Comparison of ENCODE assay signal across 22 cellular contexts in genomic region chr14:23423657-23424056, GRCh38. TPM values are rescaled to one million over a fixed set of nuclear protein-coding genes. Genes with fewer than 3 reads are reported as not detected.
DNase-seq lines count a peak whose midpoint lies in the region; ATAC-seq, FAIRE-seq and TF ChIP-seq lines count a peak whose summit lies in the region.
"Had no signal": no experiment of that assay in that cellular context is flagged by ENCODE, and none has a peak within 500 bp of the region (broad histone marks: within the 10 kb centered on the region; RNA-seq: fewer than 3 reads in every experiment).

No MANE protein-coding gene starts in this region.

- H3K4me3 Mint-ChIP-seq in activated naive CD4-positive, alpha-beta T cell treated with anti-CD3 and anti-CD28 coated beads, Interleukin-2, amount 50 U/mL, for 24 hours: no peak overlapping the region
- H3K4me3 Mint-ChIP-seq in activated naive CD4-positive, alpha-beta T cell treated with anti-CD3 and anti-CD28 coated beads for 36 hours: no peak overlapping the region
- no peak overlapping the region for H3K4me3 Mint-ChIP-seq in stimulated activated effector memory CD8-positive, alpha-beta T cell treated with anti-CD3 and anti-CD28 coated beads, Interleukin-12 subunit alpha, Interleukin-12 subunit beta, amount 100 ng/mL, for 72 hours
- H3K4me3 Mint-ChIP-seq: CD14-positive monocyte; CD8-positive, alpha-beta T cell; GM23338 had no signal

- 88% methylated on average over 6 of the region's 6 CpGs for WGBS in right cardiac atrium

- H3K4me1 ChIP-seq in right cardiac atrium (ENCODE audit: control insufficient read depth, insufficient read depth, low read length) (no peaks in the 10 kb centered on the region), kidney (ENCODE audit: control insufficient read depth in 1 of 2, insufficient read depth in 1 of 2, low read depth in 1 of 2, low read length in 2 of 2) (no peaks in the 10 kb centered on the region)
- H3K4me1 ChIP-seq: BLaER1 had no signal

- H3K27ac ChIP-seq in right cardiac atrium (ENCODE audit: low read length) (peak overlapping the region; percentile 51), kidney (ENCODE audit: low read depth in 2 of 2, low read length in 2 of 2) (no peak overlapping the region)
- H3K27ac ChIP-seq: BLaER1, HL-60 had no signal

- TF ChIP-seq CTCF in kidney (IDR thresholded peaks at IDR 0.05; ENCODE audit: borderline replicate concordance, extremely low read depth, insufficient read depth): no peak

- no peaks in the 10 kb centered on the region for H3K9me3 ChIP-seq in right cardiac atrium (ENCODE audit: control insufficient read depth, low read length)
- H3K9me3 ChIP-seq in kidney (ENCODE audit: control insufficient read depth in 1 of 2, low read length in 2 of 2): no peaks in the 10 kb centered on the region

- intact Hi-C loops in activated naive CD4-positive, alpha-beta T cell treated with anti-CD3 and anti-CD28 coated beads for 36 hours (cut with micrococcal nuclease): no loop called here
- intact Hi-C loops in right cardiac atrium (cut with DNase I): no loop called here
- intact Hi-C loops in Right ventricle myocardium superior (cut with DNase I): no loop called here
- intact Hi-C loops in kidney (cut with DNase I): no loop called here

- DNase-seq in activated naive CD4-positive, alpha-beta T cell treated with anti-CD3 and anti-CD28 coated beads for 36 hours: no peak
- no peak for DNase-seq in right cardiac atrium
- no peak for DNase-seq in Right ventricle myocardium superior
- DNase-seq in kidney: peak; percentile 27
- DNase-seq in stimulated activated effector memory CD8-positive, alpha-beta T cell treated with anti-CD3 and anti-CD28 coated beads, Interleukin-12 subunit alpha, Interleukin-12 subunit beta, amount 100 ng/mL, for 72 hours (ENCODE audit: low spot score in 2 of 2): no peak
- DNase-seq in middle frontal gyrus (ENCODE audit: extremely low spot score, low spot score): no peak
- no peak for DNase-seq in NCI-H2029 treated with DMSO at 0.1 percent for 48 hours (lab: John Stamatoyannopoulos, UW)
- DNase-seq: 8988T; Calu3; CD8-positive, alpha-beta T cell; DMS79 treated with DMSO at 0.1 percent for 48 hours; GF-D8; HCEC 1CT had no signal

- H3K9ac ChIP-seq in kidney (ENCODE audit: low read length in 2 of 2): no peak overlapping the region
- H3K9ac ChIP-seq: BLaER1 had no signal

- H3K4me3 ChIP-seq in right cardiac atrium (ENCODE audit: low read length) (no peak overlapping the region), kidney (ENCODE audit: low read length in 2 of 2) (no peak overlapping the region)
- H3K4me3 ChIP-seq: BLaER1, GM23338 had no signal

- H3K9me3 Mint-ChIP-seq in activated naive CD4-positive, alpha-beta T cell treated with anti-CD3 and anti-CD28 coated beads, Interleukin-2, amount 50 U/mL, for 24 hours: no peaks in the 10 kb centered on the region
- no peaks in the 10 kb centered on the region for H3K9me3 Mint-ChIP-seq in activated naive CD4-positive, alpha-beta T cell treated with anti-CD3 and anti-CD28 coated beads for 36 hours
- H3K9me3 Mint-ChIP-seq in stimulated activated effector memory CD8-positive, alpha-beta T cell treated with anti-CD3 and anti-CD28 coated beads, Interleukin-12 subunit alpha, Interleukin-12 subunit beta, amount 100 ng/mL, for 72 hours: no peaks in the 10 kb centered on the region
- H3K9me3 Mint-ChIP-seq: CD14-positive monocyte; CD8-positive, alpha-beta T cell had no signal

- no peaks in the 10 kb centered on the region for H3K36me3 ChIP-seq in kidney (ENCODE audit: control insufficient read depth in 1 of 2, insufficient read depth in 2 of 2, low read length in 2 of 2)
- H3K36me3 ChIP-seq: BLaER1 had no signal

- no peak for FAIRE-seq in kidney (lab: Jason Lieb, UNC)
- FAIRE-seq: H54, HTR-8/SVneo had no signal

- peaks cover 1% of the 10 kb centered on the region for H3K27me3 Mint-ChIP-seq in activated naive CD4-positive, alpha-beta T cell treated with anti-CD3 and anti-CD28 coated beads, Interleukin-2, amount 50 U/mL, for 24 hours
- H3K27me3 Mint-ChIP-seq in activated naive CD4-positive, alpha-beta T cell treated with anti-CD3 and anti-CD28 coated beads for 36 hours (ENCODE audit: low read depth): no peaks in the 10 kb centered on the region

- no peaks in the 10 kb centered on the region for H3K36me3 Mint-ChIP-seq in activated naive CD4-positive, alpha-beta T cell treated with anti-CD3 and anti-CD28 coated beads, Interleukin-2, amount 50 U/mL, for 24 hours
- no peaks in the 10 kb centered on the region for H3K36me3 Mint-ChIP-seq in activated naive CD4-positive, alpha-beta T cell treated with anti-CD3 and anti-CD28 coated beads for 36 hours (ENCODE audit: low read depth)
- no peaks in the 10 kb centered on the region for H3K36me3 Mint-ChIP-seq in stimulated activated effector memory CD8-positive, alpha-beta T cell treated with anti-CD3 and anti-CD28 coated beads, Interleukin-12 subunit alpha, Interleukin-12 subunit beta, amount 100 ng/mL, for 72 hours
- H3K36me3 Mint-ChIP-seq: CD14-positive monocyte; CD8-positive, alpha-beta T cell had no signal

- no peaks in the 10 kb centered on the region for H3K4me1 Mint-ChIP-seq in activated naive CD4-positive, alpha-beta T cell treated with anti-CD3 and anti-CD28 coated beads, Interleukin-2, amount 50 U/mL, for 24 hours
- H3K4me1 Mint-ChIP-seq in activated naive CD4-positive, alpha-beta T cell treated with anti-CD3 and anti-CD28 coated beads for 36 hours (ENCODE audit: low read depth): no peaks in the 10 kb centered on the region
- peaks cover 7% of the 10 kb centered on the region for H3K4me1 Mint-ChIP-seq in stimulated activated effector memory CD8-positive, alpha-beta T cell treated with anti-CD3 and anti-CD28 coated beads, Interleukin-12 subunit alpha, Interleukin-12 subunit beta, amount 100 ng/mL, for 72 hours
- H3K4me1 Mint-ChIP-seq: CD14-positive monocyte, GM23338 had no signal

- H3K27me3 ChIP-seq in right cardiac atrium (ENCODE audit: control insufficient read depth, insufficient read depth): no peaks in the 10 kb centered on the region
- H3K27me3 ChIP-seq: BLaER1 had no signal

- ATAC-seq in right cardiac atrium: no peak
- ATAC-seq in Right ventricle myocardium superior (ENCODE audit: poor library complexity): no peak
- no peak for ATAC-seq in stimulated activated effector memory CD8-positive, alpha-beta T cell treated with anti-CD3 and anti-CD28 coated beads, Interleukin-12 subunit alpha, Interleukin-12 subunit beta, amount 100 ng/mL, for 72 hours
- ATAC-seq: CD8-positive, alpha-beta T cell; GM23338 had no signal

- H3K27ac Mint-ChIP-seq in activated naive CD4-positive, alpha-beta T cell treated with anti-CD3 and anti-CD28 coated beads, Interleukin-2, amount 50 U/mL, for 24 hours: peak overlapping the region; percentile 33
- no peak overlapping the region for H3K27ac Mint-ChIP-seq in activated naive CD4-positive, alpha-beta T cell treated with anti-CD3 and anti-CD28 coated beads for 36 hours
- H3K27ac Mint-ChIP-seq in stimulated activated effector memory CD8-positive, alpha-beta T cell treated with anti-CD3 and anti-CD28 coated beads, Interleukin-12 subunit alpha, Interleukin-12 subunit beta, amount 100 ng/mL, for 72 hours: peak overlapping the region; percentile 89
- H3K27ac Mint-ChIP-seq: CD8-positive, alpha-beta T cell; GM23338 had no signal

- CTCF ChIA-PET in activated naive CD4-positive, alpha-beta T cell treated with anti-CD3 and anti-CD28 coated beads for 36 hours (lab: Charles Lee): interaction anchor here (1.2 to 1.5 kb wide), 2 partner anchors 11 to 44 kb away, joined by 3 read pairs; no protein-coding TSS in a partner anchor

RNA-seq across cellular contexts. Expression of gene MYH7, which starts 11.8 kb away (rescaled TPM):
- not detected for total RNA-seq in activated naive CD4-positive, alpha-beta T cell treated with anti-CD3 and anti-CD28 coated beads for 36 hours
- 1,000 to 10,000 TPM in 1 of 4 donors, 100 to 1,000 TPM in 3; 461 to 2,251 (median 602) TPM for total RNA-seq in right cardiac atrium
- polyA plus RNA-seq in right cardiac atrium: 1,734 TPM
- 11,793 TPM for total RNA-seq in Right ventricle myocardium superior
- 0.06 TPM for total RNA-seq in kidney
- 1.6 TPM for polyA plus RNA-seq in kidney (ENCODE audit: insufficient read depth, low read depth, low replicate concordance)
- total RNA-seq: A673; Calu3; CD8-positive, alpha-beta T cell; GM23338 had no signal
- polyA plus RNA-seq: AG04450, CD14-positive monocyte, GM23338 had no signal

RNA-seq across cellular contexts. Expression of gene MYH6, which starts 15.6 kb away (rescaled TPM):
- not detected for total RNA-seq in activated naive CD4-positive, alpha-beta T cell treated with anti-CD3 and anti-CD28 coated beads for 36 hours
- over 10,000 TPM; 12,862 to 15,773 (median 14,347) TPM for total RNA-seq in right cardiac atrium
- polyA plus RNA-seq in right cardiac atrium: 11,120 TPM
- 4,934 TPM for total RNA-seq in Right ventricle myocardium superior
- 0.03 TPM for total RNA-seq in kidney
- 0.13 TPM for polyA plus RNA-seq in kidney (ENCODE audit: insufficient read depth, low read depth, low replicate concordance)
- total RNA-seq: A673; Calu3; CD8-positive, alpha-beta T cell had no signal
- polyA plus RNA-seq: AG04450, CD14-positive monocyte had no signal

RNA-seq across cellular contexts. Expression of gene NGDN, which starts 45.8 kb away (rescaled TPM):
- 10 to 100 TPM; 38.9 to 40.8 TPM for total RNA-seq in activated naive CD4-positive, alpha-beta T cell treated with anti-CD3 and anti-CD28 coated beads for 36 hours
- total RNA-seq in right cardiac atrium (10 to 100 TPM; 19.3 to 23.4 (median 21.8) TPM), Right ventricle myocardium superior (17.0 TPM), kidney (35.6 TPM)
- polyA plus RNA-seq in right cardiac atrium (26.8 TPM), kidney (ENCODE audit: insufficient read depth, low read depth, low replicate concordance) (37.6 TPM)

RNA-seq across cellular contexts. Expression of gene CMTM5, which starts 46.8 kb away (rescaled TPM):
- not detected for total RNA-seq in activated naive CD4-positive, alpha-beta T cell treated with anti-CD3 and anti-CD28 coated beads for 36 hours
- total RNA-seq in right cardiac atrium: 1 to 10 TPM in 3 of 4 donors, under 1 TPM in 1; 0.36 to 1.4 (median 1.2) TPM
- 13.9 TPM for polyA plus RNA-seq in right cardiac atrium
- 0.27 TPM for total RNA-seq in Right ventricle myocardium superior
- 0.54 TPM for total RNA-seq in kidney
- polyA plus RNA-seq in kidney (ENCODE audit: insufficient read depth, low read depth, low replicate concordance): 1.1 TPM
- total RNA-seq: A673; Calu3; CD8-positive, alpha-beta T cell had no signal
- polyA plus RNA-seq: GM23338 had no signal

RNA-seq across cellular contexts. Expression of gene IL25, which starts 51.0 kb away (rescaled TPM):
- total RNA-seq in activated naive CD4-positive, alpha-beta T cell treated with anti-CD3 and anti-CD28 coated beads for 36 hours: not detected
- total RNA-seq in right cardiac atrium (not detected), Right ventricle myocardium superior (not detected), kidney (not detected)
- polyA plus RNA-seq in right cardiac atrium (0.09 TPM), kidney (ENCODE audit: insufficient read depth, low read depth, low replicate concordance) (not detected)
- total RNA-seq: A673; Calu3; CD8-positive, alpha-beta T cell; GM23338 had no signal
- polyA plus RNA-seq: AG04450, CD14-positive monocyte, GM23338 had no signal

Comparison
In these comparisons a context has a peak if more than half of its experiments do, and no peak if none do; other contexts are left out.
1. RNA of gene MYH7, which starts 11.8 kb away (total RNA-seq): 11,793 TPM in Right ventricle myocardium superior (single experiment) and 461 to 2,251 TPM in right cardiac atrium; 0.06 TPM in kidney (single experiment) and not detected in activated naive CD4-positive, alpha-beta T cell treated with anti-CD3 and anti-CD28 coated beads for 36 hours; every median in the first group is over 100 times any median in the second.
2. RNA of gene MYH6, which starts 15.6 kb away (total RNA-seq): 12,862 to 15,773 TPM in right cardiac atrium and 4,934 TPM in Right ventricle myocardium superior (single experiment); 0.03 TPM in kidney (single experiment) and not detected in activated naive CD4-positive, alpha-beta T cell treated with anti-CD3 and anti-CD28 coated beads for 36 hours; every median in the first group is over 1,000 times any median in the second.